ENCODE assay signal across 11 cellular contexts in the genomic region with DNA sequence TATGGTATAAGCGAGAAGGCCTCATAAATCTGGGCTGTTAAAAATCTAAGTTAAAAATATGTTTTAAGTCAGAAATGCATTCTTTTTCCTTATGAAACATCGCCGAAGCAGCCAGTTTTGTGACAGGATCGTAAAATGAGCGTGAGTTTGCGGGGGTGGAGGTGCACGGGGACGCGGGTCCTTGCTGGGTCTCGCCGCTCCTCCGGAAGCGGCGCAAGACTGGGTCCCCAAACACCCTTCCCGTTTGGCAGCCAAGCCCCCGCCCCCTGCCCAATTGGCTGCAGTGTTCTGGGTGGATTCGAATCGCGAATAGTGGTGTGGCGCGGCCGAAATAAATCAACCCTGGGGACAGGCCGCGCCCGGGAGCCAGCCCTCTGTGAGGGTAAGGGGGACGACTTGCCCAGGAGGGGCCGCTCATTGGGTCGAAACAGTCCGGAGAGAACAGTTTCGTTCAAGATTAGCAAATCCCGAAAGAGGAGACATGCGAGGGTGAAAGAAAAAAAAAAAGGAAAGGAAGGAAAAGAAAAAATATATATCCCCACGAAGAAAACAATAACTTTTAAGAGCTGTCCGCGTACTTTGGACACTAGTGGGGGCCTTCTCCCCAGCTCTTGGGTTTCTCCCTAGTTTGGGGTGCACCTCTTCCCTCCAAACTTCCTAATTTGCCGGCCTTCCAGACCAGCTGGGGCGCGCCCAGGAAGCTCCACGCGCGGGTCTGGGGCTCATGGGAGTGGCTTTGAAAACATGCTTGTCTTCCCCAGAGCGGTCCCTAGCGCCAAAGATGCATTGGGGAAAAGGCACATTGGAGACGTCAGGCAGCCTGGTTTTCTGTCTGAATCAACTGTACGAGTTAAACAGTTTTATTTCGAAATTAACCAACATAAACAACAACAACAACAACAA. TPM values are rescaled to one million over a fixed set of nuclear protein-coding genes. Genes with fewer than 3 reads are reported as not detected.
A peak's percentile ranks its signal among the peaks of the same experiment; 100 is the strongest.
DNase-seq lines count a peak whose midpoint lies in the region; ATAC-seq and TF ChIP-seq lines count a peak whose summit lies in the region.
"Had no signal": no experiment of that assay in that cellular context is flagged by ENCODE, and none has a peak within 500 bp of the region (broad histone marks: within the 10 kb centered on the region; RNA-seq: fewer than 3 reads in every experiment).

No MANE protein-coding gene starts in this region.

- peaks cover 2 to 3% of the 10 kb centered on the region in 2 donors for H3K36me3 Mint-ChIP-seq in stimulated activated naive B cell treated with anti-CD40 and anti-IgM and Interleukin-4, amounts not matched to agents 10 μg/mL and 1 μg/mL and 100 μg/mL, for 72 hours

- peak overlapping the region in 1 of 2 donors; percentile 41 for H3K4me3 Mint-ChIP-seq in stimulated activated naive B cell treated with anti-CD40 and anti-IgM and Interleukin-4, amounts not matched to agents 10 μg/mL and 1 μg/mL and 100 μg/mL, for 72 hours
- H3K4me3 Mint-ChIP-seq: activated naive CD4-positive, alpha-beta T cell treated with anti-CD3 and anti-CD28 coated beads for 36 hours had no signal

- peaks cover 0 to under 1% of the 10 kb centered on the region in 2 donors for H3K36me3 ChIP-seq in duodenal mucosa (ENCODE audit: control insufficient read depth in 1 of 2, insufficient read depth in 2 of 2, low read length in 2 of 2)
- no peaks in the 10 kb centered on the region for H3K36me3 ChIP-seq in right lobe of liver
- H3K36me3 ChIP-seq in prostate gland = no peaks in the 10 kb centered on the region

- ATAC-seq in right lobe of liver (peak; percentile 24 to 47 (median 35)), GM21786 (IDR thresholded peaks at IDR 0.05; ENCODE audit: unreplicated experiment) (no peak)
- ATAC-seq in stimulated activated naive B cell treated with anti-CD40 and anti-IgM and Interleukin-4, amounts not matched to agents 10 μg/mL and 1 μg/mL and 100 μg/mL, for 72 hours (replicated peaks) = no peak

- DNase-seq in DMS 273 (lab: John Stamatoyannopoulos, UW; ENCODE audit: unreplicated experiment) (peak; percentile 7), DMS 273 treated with DMSO at 0.1 percent for 48 hours (lab: John Stamatoyannopoulos, UW) (no peak), right lobe of liver (peak; percentile 69 to 85 (median 81)), prostate gland (ENCODE audit: low spot score) (no peak), DMS79 treated with DMSO at 0.1 percent for 48 hours (lab: John Stamatoyannopoulos, UW) (no peak)
- DNase-seq in stimulated activated naive B cell treated with anti-CD40 and anti-IgM and Interleukin-4, amounts not matched to agents 10 μg/mL and 1 μg/mL and 100 μg/mL, for 72 hours = no peak
- DNase-seq: activated naive CD4-positive, alpha-beta T cell treated with anti-CD3 and anti-CD28 coated beads for 36 hours; stimulated activated CD4-positive, alpha-beta T cell treated with anti-CD3 and anti-CD28 coated beads, Interleukin-4, amount 100 ng/mL, for 1 hour had no signal

- peaks cover 18 to 27% of the 10 kb centered on the region in 2 donors for H3K27me3 ChIP-seq in duodenal mucosa (ENCODE audit: control insufficient read depth in 1 of 2, insufficient read depth in 2 of 2, low read length in 2 of 2)
- no peaks in the 10 kb centered on the region for H3K27me3 ChIP-seq in right lobe of liver
- H3K27me3 ChIP-seq in prostate gland (replicated peaks; ENCODE audit: insufficient read depth) = peaks cover 47% of the 10 kb centered on the region

- intact Hi-C loops in right lobe of liver (cut with DNase I) (loop anchor here in 1 of 2 donors (10.0 kb wide), 1 partner anchor 388 kb away; no protein-coding TSS in a partner anchor), prostate gland (cut with DNase I) (no loop called here)

- H3K9ac ChIP-seq in duodenal mucosa (ENCODE audit: low read depth in 1 of 2, low read length in 2 of 2) = peak overlapping the region; percentile 80 to 90

- peaks cover 59 to 84% of the 10 kb centered on the region in 2 donors for H3K27me3 Mint-ChIP-seq in stimulated activated naive B cell treated with anti-CD40 and anti-IgM and Interleukin-4, amounts not matched to agents 10 μg/mL and 1 μg/mL and 100 μg/mL, for 72 hours

- peaks cover 23 to 30% of the 10 kb centered on the region in 2 donors for H3K4me1 Mint-ChIP-seq in stimulated activated naive B cell treated with anti-CD40 and anti-IgM and Interleukin-4, amounts not matched to agents 10 μg/mL and 1 μg/mL and 100 μg/mL, for 72 hours

- H3K27ac ChIP-seq in duodenal mucosa (ENCODE audit: low read depth, low read length) (peak overlapping the region; percentile 20), right lobe of liver (peak overlapping the region; percentile 90 to 98 (median 95)), prostate gland (no peak overlapping the region)
- H3K27ac ChIP-seq: 22Rv1 had no signal

- H3K4me1 ChIP-seq in duodenal mucosa (ENCODE audit: control insufficient read depth in 1 of 2, insufficient read depth in 2 of 2, low read length in 2 of 2) (peaks cover 8 to 11% of the 10 kb centered on the region in 2 donors), right lobe of liver (peaks cover 0 to 3% (median 0%) of the 10 kb centered on the region in 4 donors), prostate gland (replicated peaks) (peaks cover 9% of the 10 kb centered on the region)

- H3K27ac Mint-ChIP-seq in stimulated activated naive B cell treated with anti-CD40 and anti-IgM and Interleukin-4, amounts not matched to agents 10 μg/mL and 1 μg/mL and 100 μg/mL, for 72 hours = peak overlapping the region; percentile 82
- H3K27ac Mint-ChIP-seq: activated naive CD4-positive, alpha-beta T cell treated with anti-CD3 and anti-CD28 coated beads for 36 hours had no signal

- no peaks in the 10 kb centered on the region for H3K9me3 ChIP-seq in duodenal mucosa (ENCODE audit: control insufficient read depth in 1 of 2, low read length in 2 of 2)
- no peaks in the 10 kb centered on the region for H3K9me3 ChIP-seq in right lobe of liver
- no peaks in the 10 kb centered on the region for H3K9me3 ChIP-seq in prostate gland

- WGBS in right lobe of liver (ENCODE audit: insufficient coverage, low coverage, low lambda C conversion rate, missing lambda C conversion rate) = 3% methylated on average over 46 of the region's 46 CpGs
- WGBS in prostate gland = 24% methylated on average over 46 of the region's 46 CpGs

- peak overlapping the region; percentile 85 to 89 for H3K4me3 ChIP-seq in duodenal mucosa (ENCODE audit: low read depth in 1 of 2, low read length in 2 of 2)
- H3K4me3 ChIP-seq in right lobe of liver = peak overlapping the region; percentile 50 to 93 (median 72)
- no peak overlapping the region for H3K4me3 ChIP-seq in prostate gland

- peak in 2 of 4 donors; percentile 6 to 19 for TF ChIP-seq CTCF in right lobe of liver (IDR thresholded peaks at IDR 0.05)
- no peak for TF ChIP-seq CTCF in prostate gland (IDR thresholded peaks at IDR 0.05)

- H3K9me3 Mint-ChIP-seq in stimulated activated naive B cell treated with anti-CD40 and anti-IgM and Interleukin-4, amounts not matched to agents 10 μg/mL and 1 μg/mL and 100 μg/mL, for 72 hours = no peaks in the 10 kb centered on the region
- H3K9me3 Mint-ChIP-seq: activated naive CD4-positive, alpha-beta T cell treated with anti-CD3 and anti-CD28 coated beads for 36 hours had no signal

- peak; percentile 80 for TF ChIP-seq POLR2A in right lobe of liver (IDR thresholded peaks at IDR 0.05)
- no peak for TF ChIP-seq POLR2A in prostate gland (IDR thresholded peaks at IDR 0.05)

RNA-seq across cellular contexts. Expression of a gene that starts 3.1 kb away (rescaled TPM):
- total RNA-seq in right lobe of liver (10 to 100 TPM in 3 of 6 experiments, 1 to 10 TPM in 3; 8.0 to 14.0 (median 9.5) TPM), prostate gland (10 to 100 TPM in 1 of 2 donors, 1 to 10 TPM in 1; 9.8 to 49.0 TPM)
- total RNA-seq: activated naive CD4-positive, alpha-beta T cell treated with anti-CD3 and anti-CD28 coated beads for 36 hours had no signal

Comparison
In these comparisons a context has a peak if more than half of its experiments do, and no peak if none do; other contexts are left out.
1. DNase-seq: peak in DMS 273 (single experiment) and right lobe of liver (3 of 3); none in DMS 273 treated with DMSO at 0.1 percent for 48 hours (single experiment), stimulated activated naive B cell treated with anti-CD40 and anti-IgM and Interleukin-4, amounts not matched to agents 10 μg/mL and 1 μg/mL and 100 μg/mL, for 72 hours (single experiment), prostate gland (single experiment) and DMS79 treated with DMSO at 0.1 percent for 48 hours (single experiment).
2. H3K27ac ChIP-seq: peak in duodenal mucosa (single experiment) and right lobe of liver (3 of 3); none in prostate gland (0 of 2).
3. H3K4me3 ChIP-seq: peak in duodenal mucosa (2 of 2) and right lobe of liver (3 of 3); none in prostate gland (0 of 2).
4. ATAC-seq: peak in right lobe of liver (4 of 4); none in stimulated activated naive B cell treated with anti-CD40 and anti-IgM and Interleukin-4, amounts not matched to agents 10 μg/mL and 1 μg/mL and 100 μg/mL, for 72 hours (0 of 2) and GM21786 (single experiment).